ENCODE assay signal across 1 cellular context in genomic region chr5:83922699-83923098, GRCh38.
TF ChIP-seq lines count a peak whose summit lies in the region.

No MANE protein-coding gene starts in this region.

TF ChIP-seq in GM23338, 12 proteins besides CTCF, POLR2A, EP300 and RAD21:
- TF ChIP-seq, protein P1, sequence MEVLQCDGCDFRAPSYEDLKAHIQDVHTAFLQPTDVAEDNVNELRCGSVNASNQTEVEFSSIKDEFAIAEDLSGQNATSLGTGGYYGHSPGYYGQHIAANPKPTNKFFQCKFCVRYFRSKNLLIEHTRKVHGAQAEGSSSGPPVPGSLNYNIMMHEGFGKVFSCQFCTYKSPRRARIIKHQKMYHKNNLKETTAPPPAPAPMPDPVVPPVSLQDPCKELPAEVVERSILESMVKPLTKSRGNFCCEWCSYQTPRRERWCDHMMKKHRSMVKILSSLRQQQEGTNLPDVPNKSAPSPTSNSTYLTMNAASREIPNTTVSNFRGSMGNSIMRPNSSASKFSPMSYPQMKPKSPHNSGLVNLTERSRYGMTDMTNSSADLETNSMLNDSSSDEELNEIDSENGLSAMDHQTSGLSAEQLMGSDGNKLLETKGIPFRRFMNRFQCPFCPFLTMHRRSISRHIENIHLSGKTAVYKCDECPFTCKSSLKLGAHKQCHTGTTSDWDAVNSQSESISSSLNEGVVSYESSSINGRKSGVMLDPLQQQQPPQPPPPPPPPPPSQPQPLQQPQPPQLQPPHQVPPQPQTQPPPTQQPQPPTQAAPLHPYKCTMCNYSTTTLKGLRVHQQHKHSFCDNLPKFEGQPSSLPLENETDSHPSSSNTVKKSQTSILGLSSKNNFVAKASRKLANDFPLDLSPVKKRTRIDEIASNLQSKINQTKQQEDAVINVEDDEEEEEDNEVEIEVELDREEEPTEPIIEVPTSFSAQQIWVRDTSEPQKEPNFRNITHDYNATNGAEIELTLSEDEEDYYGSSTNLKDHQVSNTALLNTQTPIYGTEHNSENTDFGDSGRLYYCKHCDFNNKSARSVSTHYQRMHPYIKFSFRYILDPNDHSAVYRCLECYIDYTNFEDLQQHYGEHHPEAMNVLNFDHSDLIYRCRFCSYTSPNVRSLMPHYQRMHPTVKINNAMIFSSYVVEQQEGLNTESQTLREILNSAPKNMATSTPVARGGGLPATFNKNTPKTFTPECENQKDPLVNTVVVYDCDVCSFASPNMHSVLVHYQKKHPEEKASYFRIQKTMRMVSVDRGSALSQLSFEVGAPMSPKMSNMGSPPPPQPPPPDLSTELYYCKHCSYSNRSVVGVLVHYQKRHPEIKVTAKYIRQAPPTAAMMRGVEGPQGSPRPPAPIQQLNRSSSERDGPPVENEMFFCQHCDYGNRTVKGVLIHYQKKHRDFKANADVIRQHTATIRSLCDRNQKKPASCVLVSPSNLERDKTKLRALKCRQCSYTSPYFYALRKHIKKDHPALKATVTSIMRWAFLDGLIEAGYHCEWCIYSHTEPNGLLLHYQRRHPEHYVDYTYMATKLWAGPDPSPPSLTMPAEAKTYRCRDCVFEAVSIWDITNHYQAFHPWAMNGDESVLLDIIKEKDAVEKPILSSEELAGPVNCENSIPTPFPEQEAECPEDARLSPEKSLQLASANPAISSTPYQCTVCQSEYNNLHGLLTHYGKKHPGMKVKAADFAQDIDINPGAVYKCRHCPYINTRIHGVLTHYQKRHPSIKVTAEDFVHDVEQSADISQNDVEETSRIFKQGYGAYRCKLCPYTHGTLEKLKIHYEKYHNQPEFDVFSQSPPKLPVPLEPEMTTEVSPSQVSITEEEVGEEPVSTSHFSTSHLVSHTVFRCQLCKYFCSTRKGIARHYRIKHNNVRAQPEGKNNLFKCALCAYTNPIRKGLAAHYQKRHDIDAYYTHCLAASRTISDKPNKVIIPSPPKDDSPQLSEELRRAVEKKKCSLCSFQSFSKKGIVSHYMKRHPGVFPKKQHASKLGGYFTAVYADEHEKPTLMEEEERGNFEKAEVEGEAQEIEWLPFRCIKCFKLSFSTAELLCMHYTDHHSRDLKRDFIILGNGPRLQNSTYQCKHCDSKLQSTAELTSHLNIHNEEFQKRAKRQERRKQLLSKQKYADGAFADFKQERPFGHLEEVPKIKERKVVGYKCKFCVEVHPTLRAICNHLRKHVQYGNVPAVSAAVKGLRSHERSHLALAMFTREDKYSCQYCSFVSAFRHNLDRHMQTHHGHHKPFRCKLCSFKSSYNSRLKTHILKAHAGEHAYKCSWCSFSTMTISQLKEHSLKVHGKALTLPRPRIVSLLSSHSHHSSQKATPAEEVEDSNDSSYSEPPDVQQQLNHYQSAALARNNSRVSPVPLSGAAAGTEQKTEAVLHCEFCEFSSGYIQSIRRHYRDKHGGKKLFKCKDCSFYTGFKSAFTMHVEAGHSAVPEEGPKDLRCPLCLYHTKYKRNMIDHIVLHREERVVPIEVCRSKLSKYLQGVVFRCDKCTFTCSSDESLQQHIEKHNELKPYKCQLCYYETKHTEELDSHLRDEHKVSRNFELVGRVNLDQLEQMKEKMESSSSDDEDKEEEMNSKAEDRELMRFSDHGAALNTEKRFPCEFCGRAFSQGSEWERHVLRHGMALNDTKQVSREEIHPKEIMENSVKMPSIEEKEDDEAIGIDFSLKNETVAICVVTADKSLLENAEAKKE (CRISPR knock-in tag; IDR thresholded peaks at IDR 0.05), result no peak
- TF ChIP-seq ETS1 (IDR thresholded peaks at IDR 0.05), result no peak
- TF ChIP-seq CREB1 (CRISPR knock-in tag; IDR thresholded peaks at IDR 0.05; ENCODE audit: low read depth), result no peak
- TF ChIP-seq STAT1 (IDR thresholded peaks at IDR 0.05; ENCODE audit: unreplicated experiment), result no peak
- no peak for TF ChIP-seq EZH2 (IDR thresholded peaks at IDR 0.05; ENCODE audit: low read depth, unreplicated experiment)
- no peak for TF ChIP-seq NANOG (IDR thresholded peaks at IDR 0.05; ENCODE audit: borderline replicate concordance)
- no peak for TF ChIP-seq ZNF331 (CRISPR knock-in tag; IDR thresholded peaks at IDR 0.05; ENCODE audit: low read depth)
- no peak for TF ChIP-seq ZNF114 (CRISPR knock-in tag; IDR thresholded peaks at IDR 0.05)
- no peak for TF ChIP-seq EZH2phosphoT487 (IDR thresholded peaks at IDR 0.05; ENCODE audit: unreplicated experiment)
- TF ChIP-seq POLR2AphosphoS5 (IDR thresholded peaks at IDR 0.05; ENCODE audit: low read depth), result no peak
- TF ChIP-seq REST (IDR thresholded peaks at IDR 0.05; ENCODE audit: unreplicated experiment), result no peak
- TF ChIP-seq JUNB (IDR thresholded peaks at IDR 0.05; ENCODE audit: unreplicated experiment), result no peak
